Comparison of ENCODE assay signal across 1 cellular context in the genomic region with DNA sequence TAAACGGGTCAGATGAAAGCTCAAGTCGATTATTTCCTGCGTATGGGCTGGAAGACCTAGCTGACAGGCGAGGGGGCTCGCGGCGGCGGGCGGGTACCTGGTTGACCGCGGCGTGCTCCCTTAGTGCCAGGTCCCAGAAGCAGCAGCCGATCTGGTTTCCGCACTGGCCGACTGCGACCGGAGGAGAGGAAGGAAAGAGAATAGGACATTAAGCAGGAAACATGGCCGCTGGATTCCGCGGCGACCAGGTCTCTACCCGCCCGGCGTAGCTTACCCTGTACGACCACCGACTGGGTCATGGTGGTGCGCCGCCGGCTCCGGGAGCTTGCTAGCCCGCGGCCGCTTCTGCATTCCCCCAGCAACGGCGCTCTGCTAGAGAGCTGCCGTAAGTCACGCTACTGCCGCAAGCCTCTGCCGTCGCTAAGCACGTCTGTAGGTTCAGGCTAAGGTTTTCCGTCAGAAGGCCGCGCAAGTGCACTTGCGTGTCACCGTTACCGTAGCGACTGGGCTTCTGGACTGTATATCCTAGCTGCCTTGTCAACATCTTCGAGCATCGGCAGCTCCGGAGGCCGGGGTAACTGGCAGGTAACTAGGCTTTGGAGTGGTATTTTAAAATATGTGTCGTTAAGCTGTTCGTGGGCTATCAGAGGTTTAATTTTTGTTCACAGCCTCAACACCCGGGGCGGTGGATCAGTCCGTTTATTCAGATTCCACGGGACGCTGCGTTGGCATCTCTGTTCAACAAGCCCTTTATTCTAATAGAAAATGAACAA.
A peak's percentile ranks its signal among the peaks of the same experiment; 100 is the strongest.
TF ChIP-seq lines count a peak whose summit lies in the region.

A gene with protein sequence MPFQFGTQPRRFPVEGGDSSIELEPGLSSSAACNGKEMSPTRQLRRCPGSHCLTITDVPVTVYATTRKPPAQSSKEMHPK (plus strand): TSS at position 456 of the 773 bp plus-strand sequence. CDS start 11,693 bp downstream, outside the sequence.
A gene with protein sequence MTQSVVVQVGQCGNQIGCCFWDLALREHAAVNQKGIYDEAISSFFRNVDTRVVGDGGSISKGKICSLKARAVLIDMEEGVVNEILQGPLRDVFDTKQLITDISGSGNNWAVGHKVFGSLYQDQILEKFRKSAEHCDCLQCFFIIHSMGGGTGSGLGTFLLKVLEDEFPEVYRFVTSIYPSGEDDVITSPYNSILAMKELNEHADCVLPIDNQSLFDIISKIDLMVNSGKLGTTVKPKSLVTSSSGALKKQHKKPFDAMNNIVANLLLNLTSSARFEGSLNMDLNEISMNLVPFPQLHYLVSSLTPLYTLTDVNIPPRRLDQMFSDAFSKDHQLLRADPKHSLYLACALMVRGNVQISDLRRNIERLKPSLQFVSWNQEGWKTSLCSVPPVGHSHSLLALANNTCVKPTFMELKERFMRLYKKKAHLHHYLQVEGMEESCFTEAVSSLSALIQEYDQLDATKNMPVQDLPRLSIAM (minus strand): TSS at position 347 of the 773 bp plus-strand sequence. CDS start 48 bp downstream, at position 299.

TF ChIP-seq in HepG2, 621 proteins besides CTCF, POLR2A, EP300 and RAD21 (continued from another document and continues in another):
- TF ChIP-seq, protein P1, sequence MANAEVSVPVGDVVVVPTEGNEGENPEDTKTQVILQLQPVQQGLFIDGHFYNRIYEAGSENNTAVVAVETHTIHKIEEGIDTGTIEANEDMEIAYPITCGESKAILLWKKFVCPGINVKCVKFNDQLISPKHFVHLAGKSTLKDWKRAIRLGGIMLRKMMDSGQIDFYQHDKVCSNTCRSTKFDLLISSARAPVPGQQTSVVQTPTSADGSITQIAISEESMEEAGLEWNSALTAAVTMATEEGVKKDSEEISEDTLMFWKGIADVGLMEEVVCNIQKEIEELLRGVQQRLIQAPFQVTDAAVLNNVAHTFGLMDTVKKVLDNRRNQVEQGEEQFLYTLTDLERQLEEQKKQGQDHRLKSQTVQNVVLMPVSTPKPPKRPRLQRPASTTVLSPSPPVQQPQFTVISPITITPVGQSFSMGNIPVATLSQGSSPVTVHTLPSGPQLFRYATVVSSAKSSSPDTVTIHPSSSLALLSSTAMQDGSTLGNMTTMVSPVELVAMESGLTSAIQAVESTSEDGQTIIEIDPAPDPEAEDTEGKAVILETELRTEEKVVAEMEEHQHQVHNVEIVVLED (CRISPR knock-in tag; IDR thresholded peaks at IDR 0.05; ENCODE audit: borderline replicate concordance) = peak; percentile 82
- TF ChIP-seq MTF1 (CRISPR knock-in tag; IDR thresholded peaks at IDR 0.05) (no peak), ZNF674 (CRISPR knock-in tag; IDR thresholded peaks at IDR 0.05; ENCODE audit: low read depth) (no peak), KAT8 (CRISPR knock-in tag; IDR thresholded peaks at IDR 0.05) (peak; percentile 95), ZBTB38 (CRISPR knock-in tag; IDR thresholded peaks at IDR 0.05) (peak; percentile 85), REL (CRISPR knock-in tag; conservative IDR thresholded peaks at IDR 0.05) (peak; percentile 70; the same call in 1 of the 2 replicates), NFE2 (CRISPR knock-in tag; IDR thresholded peaks at IDR 0.05) (0 out of 2 replicates have a peak, but pooled peaks have one; percentile 27), ZNF644 (CRISPR knock-in tag; IDR thresholded peaks at IDR 0.05; ENCODE audit: low read depth) (no peak), NONO (IDR thresholded peaks at IDR 0.05) (no peak), NONO (CRISPR knock-in tag; conservative IDR thresholded peaks at IDR 0.05) (peak; percentile 86), KDM2A (CRISPR knock-in tag; IDR thresholded peaks at IDR 0.05; ENCODE audit: borderline replicate concordance, low read depth) (peak; percentile 85), ZNF724P (CRISPR knock-in tag; IDR thresholded peaks at IDR 0.05; ENCODE audit: borderline replicate concordance) (0 out of 2 replicates have a peak, but pooled peaks have one; percentile 26), NR2F1 (CRISPR knock-in tag; IDR thresholded peaks at IDR 0.05) (no peak), DNMT1 (CRISPR knock-in tag; IDR thresholded peaks at IDR 0.05) (peak; percentile 87; the same call in 1 of the 2 replicates), ZNF235 (CRISPR knock-in tag; IDR thresholded peaks at IDR 0.05; ENCODE audit: borderline replicate concordance) (no peak), ZMYM4 (CRISPR knock-in tag; IDR thresholded peaks at IDR 0.05) (peak; percentile 89; the same call in 1 of the 2 replicates), ZNF484 (CRISPR knock-in tag; IDR thresholded peaks at IDR 0.05; ENCODE audit: borderline replicate concordance, low read depth) (no peak)
- TF ChIP-seq, protein P2, sequence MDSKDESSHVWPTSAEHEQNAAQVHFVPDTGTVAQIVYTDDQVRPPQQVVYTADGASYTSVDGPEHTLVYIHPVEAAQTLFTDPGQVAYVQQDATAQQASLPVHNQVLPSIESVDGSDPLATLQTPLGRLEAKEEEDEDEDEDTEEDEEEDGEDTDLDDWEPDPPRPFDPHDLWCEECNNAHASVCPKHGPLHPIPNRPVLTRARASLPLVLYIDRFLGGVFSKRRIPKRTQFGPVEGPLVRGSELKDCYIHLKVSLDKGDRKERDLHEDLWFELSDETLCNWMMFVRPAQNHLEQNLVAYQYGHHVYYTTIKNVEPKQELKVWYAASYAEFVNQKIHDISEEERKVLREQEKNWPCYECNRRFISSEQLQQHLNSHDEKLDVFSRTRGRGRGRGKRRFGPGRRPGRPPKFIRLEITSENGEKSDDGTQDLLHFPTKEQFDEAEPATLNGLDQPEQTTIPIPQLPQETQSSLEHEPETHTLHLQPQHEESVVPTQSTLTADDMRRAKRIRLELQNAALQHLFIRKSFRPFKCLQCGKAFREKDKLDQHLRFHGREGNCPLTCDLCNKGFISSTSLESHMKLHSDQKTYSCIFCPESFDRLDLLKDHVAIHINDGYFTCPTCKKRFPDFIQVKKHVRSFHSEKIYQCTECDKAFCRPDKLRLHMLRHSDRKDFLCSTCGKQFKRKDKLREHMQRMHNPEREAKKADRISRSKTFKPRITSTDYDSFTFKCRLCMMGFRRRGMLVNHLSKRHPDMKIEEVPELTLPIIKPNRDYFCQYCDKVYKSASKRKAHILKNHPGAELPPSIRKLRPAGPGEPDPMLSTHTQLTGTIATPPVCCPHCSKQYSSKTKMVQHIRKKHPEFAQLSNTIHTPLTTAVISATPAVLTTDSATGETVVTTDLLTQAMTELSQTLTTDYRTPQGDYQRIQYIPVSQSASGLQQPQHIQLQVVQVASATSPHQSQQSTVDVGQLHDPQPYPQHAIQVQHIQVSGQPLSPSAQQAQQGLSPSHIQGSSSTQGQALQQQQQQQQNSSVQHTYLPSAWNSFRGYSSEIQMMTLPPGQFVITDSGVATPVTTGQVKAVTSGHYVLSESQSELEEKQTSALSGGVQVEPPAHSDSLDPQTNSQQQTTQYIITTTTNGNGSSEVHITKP (CRISPR knock-in tag; IDR thresholded peaks at IDR 0.05; ENCODE audit: low read depth) = peak; percentile 97
- TF ChIP-seq, protein P3, sequence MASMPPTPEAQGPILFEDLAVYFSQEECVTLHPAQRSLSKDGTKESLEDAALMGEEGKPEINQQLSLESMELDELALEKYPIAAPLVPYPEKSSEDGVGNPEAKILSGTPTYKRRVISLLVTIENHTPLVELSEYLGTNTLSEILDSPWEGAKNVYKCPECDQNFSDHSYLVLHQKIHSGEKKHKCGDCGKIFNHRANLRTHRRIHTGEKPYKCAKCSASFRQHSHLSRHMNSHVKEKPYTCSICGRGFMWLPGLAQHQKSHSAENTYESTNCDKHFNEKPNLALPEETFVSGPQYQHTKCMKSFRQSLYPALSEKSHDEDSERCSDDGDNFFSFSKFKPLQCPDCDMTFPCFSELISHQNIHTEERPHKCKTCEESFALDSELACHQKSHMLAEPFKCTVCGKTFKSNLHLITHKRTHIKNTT (CRISPR knock-in tag; IDR thresholded peaks at IDR 0.05) = no peak
- TF ChIP-seq, protein P4, sequence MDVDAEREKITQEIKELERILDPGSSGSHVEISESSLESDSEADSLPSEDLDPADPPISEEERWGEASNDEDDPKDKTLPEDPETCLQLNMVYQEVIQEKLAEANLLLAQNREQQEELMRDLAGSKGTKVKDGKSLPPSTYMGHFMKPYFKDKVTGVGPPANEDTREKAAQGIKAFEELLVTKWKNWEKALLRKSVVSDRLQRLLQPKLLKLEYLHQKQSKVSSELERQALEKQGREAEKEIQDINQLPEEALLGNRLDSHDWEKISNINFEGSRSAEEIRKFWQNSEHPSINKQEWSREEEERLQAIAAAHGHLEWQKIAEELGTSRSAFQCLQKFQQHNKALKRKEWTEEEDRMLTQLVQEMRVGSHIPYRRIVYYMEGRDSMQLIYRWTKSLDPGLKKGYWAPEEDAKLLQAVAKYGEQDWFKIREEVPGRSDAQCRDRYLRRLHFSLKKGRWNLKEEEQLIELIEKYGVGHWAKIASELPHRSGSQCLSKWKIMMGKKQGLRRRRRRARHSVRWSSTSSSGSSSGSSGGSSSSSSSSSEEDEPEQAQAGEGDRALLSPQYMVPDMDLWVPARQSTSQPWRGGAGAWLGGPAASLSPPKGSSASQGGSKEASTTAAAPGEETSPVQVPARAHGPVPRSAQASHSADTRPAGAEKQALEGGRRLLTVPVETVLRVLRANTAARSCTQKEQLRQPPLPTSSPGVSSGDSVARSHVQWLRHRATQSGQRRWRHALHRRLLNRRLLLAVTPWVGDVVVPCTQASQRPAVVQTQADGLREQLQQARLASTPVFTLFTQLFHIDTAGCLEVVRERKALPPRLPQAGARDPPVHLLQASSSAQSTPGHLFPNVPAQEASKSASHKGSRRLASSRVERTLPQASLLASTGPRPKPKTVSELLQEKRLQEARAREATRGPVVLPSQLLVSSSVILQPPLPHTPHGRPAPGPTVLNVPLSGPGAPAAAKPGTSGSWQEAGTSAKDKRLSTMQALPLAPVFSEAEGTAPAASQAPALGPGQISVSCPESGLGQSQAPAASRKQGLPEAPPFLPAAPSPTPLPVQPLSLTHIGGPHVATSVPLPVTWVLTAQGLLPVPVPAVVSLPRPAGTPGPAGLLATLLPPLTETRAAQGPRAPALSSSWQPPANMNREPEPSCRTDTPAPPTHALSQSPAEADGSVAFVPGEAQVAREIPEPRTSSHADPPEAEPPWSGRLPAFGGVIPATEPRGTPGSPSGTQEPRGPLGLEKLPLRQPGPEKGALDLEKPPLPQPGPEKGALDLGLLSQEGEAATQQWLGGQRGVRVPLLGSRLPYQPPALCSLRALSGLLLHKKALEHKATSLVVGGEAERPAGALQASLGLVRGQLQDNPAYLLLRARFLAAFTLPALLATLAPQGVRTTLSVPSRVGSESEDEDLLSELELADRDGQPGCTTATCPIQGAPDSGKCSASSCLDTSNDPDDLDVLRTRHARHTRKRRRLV (CRISPR knock-in tag; IDR thresholded peaks at IDR 0.05) = peak; percentile 43; the same call in 1 of the 2 replicates
- TF ChIP-seq, protein P5, sequence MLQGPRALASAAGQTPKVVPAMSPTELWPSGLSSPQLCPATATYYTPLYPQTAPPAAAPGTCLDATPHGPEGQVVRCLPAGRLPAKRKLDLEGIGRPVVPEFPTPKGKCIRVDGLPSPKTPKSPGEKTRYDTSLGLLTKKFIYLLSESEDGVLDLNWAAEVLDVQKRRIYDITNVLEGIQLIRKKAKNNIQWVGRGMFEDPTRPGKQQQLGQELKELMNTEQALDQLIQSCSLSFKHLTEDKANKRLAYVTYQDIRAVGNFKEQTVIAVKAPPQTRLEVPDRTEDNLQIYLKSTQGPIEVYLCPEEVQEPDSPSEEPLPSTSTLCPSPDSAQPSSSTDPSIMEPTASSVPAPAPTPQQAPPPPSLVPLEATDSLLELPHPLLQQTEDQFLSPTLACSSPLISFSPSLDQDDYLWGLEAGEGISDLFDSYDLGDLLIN (CRISPR knock-in tag; IDR thresholded peaks at IDR 0.05; ENCODE audit: borderline replicate concordance) = no peak
- TF ChIP-seq, protein P6, sequence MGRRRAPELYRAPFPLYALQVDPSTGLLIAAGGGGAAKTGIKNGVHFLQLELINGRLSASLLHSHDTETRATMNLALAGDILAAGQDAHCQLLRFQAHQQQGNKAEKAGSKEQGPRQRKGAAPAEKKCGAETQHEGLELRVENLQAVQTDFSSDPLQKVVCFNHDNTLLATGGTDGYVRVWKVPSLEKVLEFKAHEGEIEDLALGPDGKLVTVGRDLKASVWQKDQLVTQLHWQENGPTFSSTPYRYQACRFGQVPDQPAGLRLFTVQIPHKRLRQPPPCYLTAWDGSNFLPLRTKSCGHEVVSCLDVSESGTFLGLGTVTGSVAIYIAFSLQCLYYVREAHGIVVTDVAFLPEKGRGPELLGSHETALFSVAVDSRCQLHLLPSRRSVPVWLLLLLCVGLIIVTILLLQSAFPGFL (CRISPR knock-in tag; IDR thresholded peaks at IDR 0.05) = peak; percentile 12; the same call in 1 of the 2 replicates
- TF ChIP-seq, protein P7, sequence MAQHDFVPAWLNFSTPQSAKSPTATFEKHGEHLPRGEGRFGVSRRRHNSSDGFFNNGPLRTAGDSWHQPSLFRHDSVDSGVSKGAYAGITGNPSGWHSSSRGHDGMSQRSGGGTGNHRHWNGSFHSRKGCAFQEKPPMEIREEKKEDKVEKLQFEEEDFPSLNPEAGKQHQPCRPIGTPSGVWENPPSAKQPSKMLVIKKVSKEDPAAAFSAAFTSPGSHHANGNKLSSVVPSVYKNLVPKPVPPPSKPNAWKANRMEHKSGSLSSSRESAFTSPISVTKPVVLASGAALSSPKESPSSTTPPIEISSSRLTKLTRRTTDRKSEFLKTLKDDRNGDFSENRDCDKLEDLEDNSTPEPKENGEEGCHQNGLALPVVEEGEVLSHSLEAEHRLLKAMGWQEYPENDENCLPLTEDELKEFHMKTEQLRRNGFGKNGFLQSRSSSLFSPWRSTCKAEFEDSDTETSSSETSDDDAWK (CRISPR knock-in tag; IDR thresholded peaks at IDR 0.05) = no peak
